1 cellular context compared by ENCODE assay signal in genomic region chr2:241300000-241300399, GRCh38.
TF ChIP-seq lines count a peak whose summit lies in the region.

No MANE protein-coding gene starts in this region.

TF ChIP-seq in WTC11, 78 proteins besides CTCF, POLR2A, EP300 and RAD21 (continued from another document):
- TF ChIP-seq ARID4B (CRISPR knock-in tag; IDR thresholded peaks at IDR 0.05; ENCODE audit: borderline replicate concordance), result no peak
- TF ChIP-seq USF2 (CRISPR knock-in tag; IDR thresholded peaks at IDR 0.05), result no peak
TF ChIP-seq in WTC11: peak in this region for 0.
